In the genomic region with DNA sequence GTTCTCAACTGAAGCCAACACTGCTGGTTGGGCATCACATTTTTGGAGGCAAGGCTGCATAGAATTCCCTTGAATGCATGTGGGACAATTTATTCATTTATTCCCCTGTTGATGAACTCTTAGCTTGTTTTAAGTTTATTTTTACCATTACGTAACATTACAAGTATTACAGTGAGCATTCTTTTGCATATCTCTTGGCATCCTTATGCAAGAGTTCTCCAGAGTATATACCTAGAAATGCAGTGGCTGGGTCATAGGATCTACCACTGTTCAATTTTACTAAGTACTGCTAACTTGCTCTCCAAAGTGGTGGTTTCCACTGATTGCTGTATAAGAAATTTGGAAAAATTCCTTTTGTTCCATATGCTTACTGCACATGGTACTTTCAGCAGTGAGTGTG, we compare ENCODE assay signal across 16 cellular contexts.
"Had no signal": no experiment of that assay in that cellular context is flagged by ENCODE, and none has a peak within 500 bp of the region (broad histone marks: within the 10 kb centered on the region; RNA-seq: fewer than 3 reads in every experiment).

No MANE protein-coding gene starts in this region.

- H3K36me3 Mint-ChIP-seq: naive thymus-derived CD4-positive, alpha-beta T cell; type B pancreatic cell had no signal

- H3K27ac Mint-ChIP-seq: endodermal cell; naive thymus-derived CD4-positive, alpha-beta T cell; type B pancreatic cell had no signal

- H3K4me1 Mint-ChIP-seq: naive thymus-derived CD4-positive, alpha-beta T cell had no signal

- H3K4me3 Mint-ChIP-seq: endodermal cell; naive thymus-derived CD4-positive, alpha-beta T cell; neural crest cell; type B pancreatic cell had no signal

- H3K27ac ChIP-seq: coronary artery, heart left ventricle, skin epidermis, vagina had no signal

- H3K4me1 ChIP-seq: vagina had no signal

- DNase-seq: effector CD4-positive, alpha-beta T cell; endodermal cell; erythroblast; heart left ventricle; hippocampal formation; mammary epithelial cell; naive thymus-derived CD4-positive, alpha-beta T cell; posterior cingulate gyrus; stimulated activated naive CD4-positive, alpha-beta T cell treated with Interleukin-2 at 50 U/mL for 16 hours had no signal

- H3K27me3 ChIP-seq: heart left ventricle, vagina had no signal

- H3K9me3 ChIP-seq: vagina had no signal

- H3K9me3 Mint-ChIP-seq: neural crest cell had no signal

- ATAC-seq: heart left ventricle; left lobe of liver; naive thymus-derived CD4-positive, alpha-beta T cell; sciatic nerve had no signal

- H3K36me3 ChIP-seq: heart left ventricle, vagina had no signal

- H3K4me3 ChIP-seq: coronary artery, heart left ventricle, skin epidermis, vagina had no signal
